Comparison of ENCODE assay signal across 23 cellular contexts in the genomic region with DNA sequence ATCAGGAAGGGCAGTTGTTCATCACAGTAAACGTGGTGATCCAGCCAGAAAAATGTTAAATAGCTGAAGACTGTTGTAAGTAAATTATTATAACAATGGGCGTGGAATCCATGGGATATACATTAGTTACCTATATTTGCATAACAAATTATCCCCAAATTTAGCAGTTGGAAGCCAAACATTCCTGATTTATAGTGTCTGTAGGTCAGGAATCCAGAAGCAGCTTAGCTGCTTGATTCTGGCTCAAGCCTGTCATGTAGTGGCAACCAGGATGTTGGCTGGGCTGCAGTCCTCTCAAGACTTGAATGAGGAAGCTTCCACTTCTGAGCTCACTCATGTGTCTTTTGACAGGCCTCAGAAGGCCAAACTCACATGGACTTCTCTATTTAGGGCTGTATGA. TPM values are rescaled to one million over a fixed set of nuclear protein-coding genes. Genes with fewer than 3 reads are reported as not detected.
DNase-seq lines count a peak whose midpoint lies in the region; ATAC-seq and TF ChIP-seq lines count a peak whose summit lies in the region.
"Had no signal": no experiment of that assay in that cellular context is flagged by ENCODE, and none has a peak within 500 bp of the region (broad histone marks: within the 10 kb centered on the region; RNA-seq: fewer than 3 reads in every experiment).

No MANE protein-coding gene starts in this region.

- intact Hi-C loops in dendritic cell treated with granulocyte-macrophage colony-stimulating factor and Interleukin-4, amounts not matched to agents 40 ng/mL and 50 ng/mL, for 4 days (cut with micrococcal nuclease) = no loop called here
- intact Hi-C loops in upper lobe of right lung (cut with DNase I) = no loop called here

- H3K4me1 ChIP-seq in OCI-LY3 (ENCODE audit: low read length) (no peaks in the 10 kb centered on the region), upper lobe of right lung (no peaks in the 10 kb centered on the region)

- H3K4me2 ChIP-seq in OCI-LY3 (ENCODE audit: low read length) = no peak overlapping the region

- no peaks in the 10 kb centered on the region for H3K27me3 ChIP-seq in OCI-LY3 (ENCODE audit: low read depth, low read length)
- no peaks in the 10 kb centered on the region for H3K27me3 ChIP-seq in upper lobe of right lung

- H2AFZ ChIP-seq in OCI-LY3 (ENCODE audit: low read depth, low read length) = 0 out of 2 replicates have a peak overlapping the region, but pooled peaks have one; percentile 16

- peaks cover 6% of the 10 kb centered on the region for H3K27me3 Mint-ChIP-seq in dendritic cell treated with granulocyte-macrophage colony-stimulating factor and Interleukin-4, amounts not matched to agents 40 ng/mL and 50 ng/mL, for 4 days

- no peaks in the 10 kb centered on the region for H3K79me2 ChIP-seq in OCI-LY3 (ENCODE audit: low read length)

- H3K27ac ChIP-seq in OCI-LY3 (ENCODE audit: low read length) (no peak overlapping the region), upper lobe of right lung (no peak overlapping the region)

- H3K36me3 Mint-ChIP-seq in dendritic cell treated with granulocyte-macrophage colony-stimulating factor and Interleukin-4, amounts not matched to agents 40 ng/mL and 50 ng/mL, for 4 days (ENCODE audit: low read depth) = no peaks in the 10 kb centered on the region
- H3K36me3 Mint-ChIP-seq: CD4-positive, CD25-positive, alpha-beta regulatory T cell; IgD-negative memory B cell had no signal

- H4K20me1 ChIP-seq in OCI-LY3 (ENCODE audit: insufficient read depth, low read length) = no peaks in the 10 kb centered on the region

- H3K9me3 ChIP-seq in OCI-LY3 (ENCODE audit: insufficient read depth, low read length) = no peaks in the 10 kb centered on the region
- H3K9me3 ChIP-seq in upper lobe of right lung = no peaks in the 10 kb centered on the region
- H3K9me3 ChIP-seq: MG63 had no signal

- H3K4me3 ChIP-seq in OCI-LY3 (ENCODE audit: low read length) (no peak overlapping the region), upper lobe of right lung (no peak overlapping the region)
- H3K4me3 ChIP-seq: GM12878, MG63 had no signal

- H3K27ac Mint-ChIP-seq in dendritic cell treated with granulocyte-macrophage colony-stimulating factor and Interleukin-4, amounts not matched to agents 40 ng/mL and 50 ng/mL, for 4 days = peak overlapping the region; percentile 41
- H3K27ac Mint-ChIP-seq: B cell; CD4-positive, CD25-positive, alpha-beta regulatory T cell; IgD-negative memory B cell had no signal

- H3K36me3 ChIP-seq in OCI-LY3 (replicated peaks; ENCODE audit: low read depth, low read length) = no peaks in the 10 kb centered on the region
- H3K36me3 ChIP-seq in upper lobe of right lung = no peaks in the 10 kb centered on the region
- H3K36me3 ChIP-seq: MG63 had no signal

- H3K4me3 Mint-ChIP-seq in dendritic cell treated with granulocyte-macrophage colony-stimulating factor and Interleukin-4, amounts not matched to agents 40 ng/mL and 50 ng/mL, for 4 days = no peak overlapping the region
- H3K4me3 Mint-ChIP-seq: B cell; CD4-positive, CD25-positive, alpha-beta regulatory T cell; IgD-negative memory B cell had no signal

- peak; percentile 65 for DNase-seq in SKM-1 treated with dmso at 0.1 percent for 144 hours (lab: John Stamatoyannopoulos, UW; ENCODE audit: unreplicated experiment)
- no peak for DNase-seq in SKM-1 (lab: John Stamatoyannopoulos, UW; ENCODE audit: unreplicated experiment)
- no peak for DNase-seq in upper lobe of right lung
- no peak for DNase-seq in activated CD4-positive, CD25-positive, alpha-beta regulatory T cell treated with anti-CD3 and anti-CD28 coated beads, Interleukin-2, amount 50 U/mL, for 72 hours
- DNase-seq: 8988T; CD4-positive, CD25-positive, alpha-beta regulatory T cell; COR-L47; GF-D8; H7; MG63; NCI-H1092 treated with DMSO at 0.1 percent for 48 hours; NCI-H146; NCI-H2081 treated with DMSO at 0.1 percent for 48 hours; NCI-H510A treated with DMSO at 0.1 percent for 48 hours; NCI-H82 had no signal

- no peaks in the 10 kb centered on the region for H3K9me3 Mint-ChIP-seq in dendritic cell treated with granulocyte-macrophage colony-stimulating factor and Interleukin-4, amounts not matched to agents 40 ng/mL and 50 ng/mL, for 4 days

- H3K9ac ChIP-seq in OCI-LY3 (ENCODE audit: low read length) = no peak overlapping the region

- peak; percentile 70 for ATAC-seq in upper lobe of right lung
- no peak for ATAC-seq in GM21529 (IDR thresholded peaks at IDR 0.05; ENCODE audit: unreplicated experiment)
- no peak for ATAC-seq in HG02798 (IDR thresholded peaks at IDR 0.05; ENCODE audit: poor library complexity, unreplicated experiment)
- ATAC-seq: GM12878, Right ventricle myocardium inferior had no signal

- TF ChIP-seq CTCF in OCI-LY3 (IDR thresholded peaks at IDR 0.05; ENCODE audit: low read depth, low read length) (no peak), upper lobe of right lung (IDR thresholded peaks at IDR 0.05) (no peak)

- peaks cover 5% of the 10 kb centered on the region for H3K4me1 Mint-ChIP-seq in dendritic cell treated with granulocyte-macrophage colony-stimulating factor and Interleukin-4, amounts not matched to agents 40 ng/mL and 50 ng/mL, for 4 days (ENCODE audit: low read depth)
- H3K4me1 Mint-ChIP-seq: B cell, IgD-negative memory B cell had no signal

RNA-seq across cellular contexts. Expression of a gene that starts 6.9 kb away (rescaled TPM):
- total RNA-seq in upper lobe of right lung = 3.5 TPM
- total RNA-seq: B cell; CD4-positive, CD25-positive, alpha-beta regulatory T cell had no signal
